8 cellular contexts compared by ENCODE assay signal in the genomic region with DNA sequence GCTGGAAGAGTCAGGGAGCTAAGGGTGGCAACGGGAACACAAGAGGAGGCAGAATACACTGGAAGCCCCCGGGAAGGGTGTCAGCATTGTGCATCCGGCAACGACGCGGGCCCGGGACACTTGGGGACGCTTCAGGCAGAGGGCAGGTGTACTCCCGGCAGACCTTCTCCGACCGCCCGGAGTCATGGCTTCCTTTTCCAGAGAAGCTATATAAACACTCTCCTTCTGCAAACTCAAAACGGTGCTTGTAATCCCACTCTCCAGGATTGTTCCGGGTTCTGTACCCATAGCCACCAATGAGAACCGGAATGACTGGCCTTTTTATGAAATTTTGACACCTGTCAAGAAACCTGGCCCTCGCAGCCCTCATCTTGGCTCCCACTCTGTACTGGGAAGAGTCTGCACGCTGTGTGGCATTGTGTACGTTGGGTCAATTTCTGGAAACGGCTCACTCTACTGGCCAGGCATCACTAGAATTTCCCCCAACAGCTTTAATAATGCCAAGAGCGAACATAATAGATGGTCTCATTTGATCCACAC. TPM values are rescaled to one million over a fixed set of nuclear protein-coding genes. Genes with fewer than 3 reads are reported as not detected.
DNase-seq lines count a peak whose midpoint lies in the region; ATAC-seq and TF ChIP-seq lines count a peak whose summit lies in the region.

No MANE protein-coding gene starts in this region.

- H3K4me3 ChIP-seq in cardiac muscle cell (peak overlapping the region; percentile 50), skeletal muscle cell (ENCODE audit: low read depth, low read length) (peak overlapping the region; percentile 83)

- ATAC-seq in GM21723 (IDR thresholded peaks at IDR 0.05; ENCODE audit: unreplicated experiment) (peak; percentile 25), T-helper 17 cell (no peak), HG02884 (IDR thresholded peaks at IDR 0.05; ENCODE audit: unreplicated experiment) (no peak), HG03457 (IDR thresholded peaks at IDR 0.05; ENCODE audit: unreplicated experiment) (no peak)

- peak overlapping the region; percentile 92 for H3K4me3 Mint-ChIP-seq in T-helper 17 cell

- no peaks in the 10 kb centered on the region for H3K4me1 ChIP-seq in cardiac muscle cell (ENCODE audit: low read depth)

- TF ChIP-seq CTCF in cardiac muscle cell (IDR thresholded peaks at IDR 0.05; ENCODE audit: low read depth, low read length), result no peak

- no peaks in the 10 kb centered on the region for H3K36me3 ChIP-seq in cardiac muscle cell

- H3K27me3 ChIP-seq in cardiac muscle cell, result peaks cover 18% of the 10 kb centered on the region

- H3K4me1 Mint-ChIP-seq in T-helper 17 cell, result peaks cover 13% of the 10 kb centered on the region

- DNase-seq in T-helper 17 cell (no peak), cardiac muscle cell (ENCODE audit: low read depth in 1 of 2, low spot score in 1 of 2) (no peak), skeletal muscle cell (ENCODE audit: low read depth) (no peak), H4 (ENCODE audit: low spot score) (no peak), germinal center (ENCODE audit: low spot score) (no peak)

- no peak overlapping the region for H3K27ac Mint-ChIP-seq in T-helper 17 cell

- peaks cover under 1% of the 10 kb centered on the region for H3K36me3 Mint-ChIP-seq in T-helper 17 cell (ENCODE audit: low read depth)

- peaks cover 7% of the 10 kb centered on the region for H3K9me3 ChIP-seq in T-helper 17 cell (ENCODE audit: control insufficient read depth, low read length, poor library complexity, severe bottlenecking)
- no peaks in the 10 kb centered on the region for H3K9me3 ChIP-seq in cardiac muscle cell (ENCODE audit: low read depth)

- H3K27ac ChIP-seq in cardiac muscle cell, result no peak overlapping the region

- H3K27me3 Mint-ChIP-seq in T-helper 17 cell, result peaks cover 44% of the 10 kb centered on the region

RNA-seq across cellular contexts. Expression of a gene that starts 0.5 kb away (rescaled TPM):
- total RNA-seq in T-helper 17 cell (1 to 10 TPM; 2.2 to 4.4 TPM), cardiac muscle cell (105 and 137 TPM in 2 replicates)
- 37.8 and 49.4 TPM in 2 replicates for polyA plus RNA-seq in cardiac muscle cell
- 7.9 and 8.8 TPM in 2 replicates for total RNA-seq in H4 (2014; rRNA removed; shearing (Covaris generic))

RNA-seq across cellular contexts. Expression of a gene that starts 24.8 kb away (rescaled TPM):
- total RNA-seq in T-helper 17 cell (10 to 100 TPM; 42.5 to 46.9 TPM), cardiac muscle cell (8.7 and 16.1 TPM in 2 replicates)
- polyA plus RNA-seq in cardiac muscle cell, result 11.2 and 11.4 TPM in 2 replicates
- 11.6 and 15.3 TPM in 2 replicates for total RNA-seq in H4 (2014; rRNA removed; shearing (Covaris generic))

RNA-seq across cellular contexts. Expression of a gene that starts 53.9 kb away (rescaled TPM):
- total RNA-seq in T-helper 17 cell (not detected), cardiac muscle cell (0.14 and 0.15 TPM in 2 replicates)
- polyA plus RNA-seq in cardiac muscle cell, result 0.27 TPM in 1 of 2 replicates, not detected in the other
- total RNA-seq in H4 (2014; rRNA removed; shearing (Covaris generic)), result not detected in 2 replicates

Comparison
In these comparisons a context has a peak if more than half of its experiments do, and no peak if none do; other contexts are left out.
1. RNA of a gene that starts 0.5 kb away (total RNA-seq): 105 to 137 TPM in cardiac muscle cell; 7.9 to 8.8 TPM in H4 and 2.2 to 4.4 TPM in T-helper 17 cell; every median in the first group is over 10 times any median in the second.